ENCODE assay signal across 8 cellular contexts in genomic region chr6:109382576-109383437, GRCh38. TPM values are rescaled to one million over a fixed set of nuclear protein-coding genes. Genes with fewer than 3 reads are reported as not detected.
DNase-seq lines count a peak whose midpoint lies in the region; ATAC-seq lines count a peak whose summit lies in the region.

No MANE protein-coding gene starts in this region.

- H3K9me3 ChIP-seq in esophagus (ENCODE audit: control insufficient read depth in 2 of 2, insufficient read depth in 1 of 2, low read depth in 1 of 2, low read length in 1 of 2) (no peaks in the 10 kb centered on the region), mucosa of rectum (ENCODE audit: control insufficient read depth in 2 of 2, low read length in 2 of 2) (no peaks in the 10 kb centered on the region)

- H3K36me3 ChIP-seq in esophagus (ENCODE audit: control insufficient read depth in 2 of 2, insufficient read depth in 2 of 2, low read length in 1 of 2) (no peaks in the 10 kb centered on the region), mucosa of rectum (ENCODE audit: control insufficient read depth in 2 of 2, insufficient read depth in 2 of 2, low read length in 2 of 2) (peaks cover 6 to 10% of the 10 kb centered on the region in 2 donors)

- no peaks in the 10 kb centered on the region for H3K27me3 Mint-ChIP-seq in activated T-cell treated with anti-CD3 and anti-CD28 coated beads, Interleukin-2, amount 50 U/mL, for 24 hours

- no peaks in the 10 kb centered on the region for H3K9me3 Mint-ChIP-seq in activated T-cell treated with anti-CD3 and anti-CD28 coated beads, Interleukin-2, amount 50 U/mL, for 24 hours

- H3K27ac Mint-ChIP-seq in activated T-cell treated with anti-CD3 and anti-CD28 coated beads, Interleukin-2, amount 50 U/mL, for 24 hours = peak overlapping the region; percentile 100

- H3K4me3 ChIP-seq in Jurkat, Clone E6-1 (ENCODE audit: low read length) = peak overlapping the region; percentile 67
- H3K4me3 ChIP-seq in esophagus (ENCODE audit: low read depth in 1 of 2, low read length in 2 of 2) (peak overlapping the region; percentile 68 to 99), mucosa of rectum (ENCODE audit: low read length in 2 of 2) (peak overlapping the region; percentile 85 to 98)

- peak; percentile 71 for ATAC-seq in GM21717 (IDR thresholded peaks at IDR 0.05; ENCODE audit: unreplicated experiment)

- peaks cover 39% of the 10 kb centered on the region for H3K4me1 Mint-ChIP-seq in activated T-cell treated with anti-CD3 and anti-CD28 coated beads, Interleukin-2, amount 50 U/mL, for 24 hours (ENCODE audit: low read depth)

- H3K27ac ChIP-seq in esophagus (ENCODE audit: low read depth in 2 of 2, low read length in 1 of 2) (peak overlapping the region; percentile 96 to 100), mucosa of rectum (ENCODE audit: low read depth in 2 of 2, low read length in 2 of 2) (peak overlapping the region; percentile 100)

- DNase-seq in DMS53 (lab: John Stamatoyannopoulos, UW) (peak; percentile 94), OCI-M2 (lab: John Stamatoyannopoulos, UW; ENCODE audit: unreplicated experiment) (peak; percentile 94)
- peak; percentile 93 for DNase-seq in Jurkat, Clone E6-1 (ENCODE audit: low read depth, low spot score)
- DNase-seq in activated T-cell treated with anti-CD3 and anti-CD28 coated beads, Interleukin-2, amount 50 U/mL, for 24 hours = peak; percentile 94
- peak; percentile 91 for DNase-seq in stimulated activated CD8-positive, alpha-beta memory T cell treated with anti-CD3 and anti-CD28 coated beads, Interleukin-4, amount 100 ng/mL, for 48 hours

- H3K4me1 ChIP-seq in esophagus (ENCODE audit: control insufficient read depth in 2 of 2, insufficient read depth in 2 of 2, low read length in 1 of 2) (no peaks in the 10 kb centered on the region), mucosa of rectum (ENCODE audit: control insufficient read depth in 2 of 2, insufficient read depth in 2 of 2, low read length in 2 of 2) (peaks cover 19 to 25% of the 10 kb centered on the region in 2 donors)

- H3K9ac ChIP-seq in mucosa of rectum (ENCODE audit: low read depth in 1 of 2, low read length in 2 of 2) = peak overlapping the region; percentile 100

- peaks cover 42% of the 10 kb centered on the region for H3K36me3 Mint-ChIP-seq in activated T-cell treated with anti-CD3 and anti-CD28 coated beads, Interleukin-2, amount 50 U/mL, for 24 hours (ENCODE audit: low read depth)

- 0% methylated on average over 42 of the region's 42 CpGs for WGBS in esophagus, 2 donors

- H3K4me3 Mint-ChIP-seq in activated T-cell treated with anti-CD3 and anti-CD28 coated beads, Interleukin-2, amount 50 U/mL, for 24 hours = peak overlapping the region; percentile 92

- H3K27me3 ChIP-seq in esophagus (ENCODE audit: control insufficient read depth in 1 of 2, insufficient read depth in 2 of 2, low read length in 2 of 2) (no peaks in the 10 kb centered on the region), mucosa of rectum (ENCODE audit: control insufficient read depth in 2 of 2, insufficient read depth in 2 of 2, low read length in 2 of 2) (no peaks in the 10 kb centered on the region)

RNA-seq across cellular contexts. Expression of gene CD164, which starts 0.5 kb away (rescaled TPM):
- polyA plus RNA-seq in Jurkat, Clone E6-1 (2012; ENCODE audit: insufficient read depth, insufficient read length) = 109 TPM
- 10 to 100 TPM; 56.9 to 66.9 TPM for polyA plus RNA-seq in esophagus

RNA-seq across cellular contexts. Expression of gene PPIL6, which starts 57.6 kb away (rescaled TPM):
- 2.8 TPM for polyA plus RNA-seq in Jurkat, Clone E6-1 (2012; ENCODE audit: insufficient read depth, insufficient read length)
- under 1 TPM; 0.16 to 0.82 TPM for polyA plus RNA-seq in esophagus

RNA-seq across cellular contexts. Expression of gene SMPD2, which starts 57.7 kb away (rescaled TPM):
- 21.8 TPM for polyA plus RNA-seq in Jurkat, Clone E6-1 (2012; ENCODE audit: insufficient read depth, insufficient read length)
- 10 to 100 TPM; 22.9 to 25.5 TPM for polyA plus RNA-seq in esophagus

Comparison
In these comparisons a context has a peak if more than half of its experiments do, and no peak if none do; other contexts are left out.
1. Peak in every context shown above with its lines: DNase-seq, ATAC-seq, H3K4me3 ChIP-seq and H3K27ac ChIP-seq.